Comparison of ENCODE assay signal across 20 cellular contexts in the genomic region with DNA sequence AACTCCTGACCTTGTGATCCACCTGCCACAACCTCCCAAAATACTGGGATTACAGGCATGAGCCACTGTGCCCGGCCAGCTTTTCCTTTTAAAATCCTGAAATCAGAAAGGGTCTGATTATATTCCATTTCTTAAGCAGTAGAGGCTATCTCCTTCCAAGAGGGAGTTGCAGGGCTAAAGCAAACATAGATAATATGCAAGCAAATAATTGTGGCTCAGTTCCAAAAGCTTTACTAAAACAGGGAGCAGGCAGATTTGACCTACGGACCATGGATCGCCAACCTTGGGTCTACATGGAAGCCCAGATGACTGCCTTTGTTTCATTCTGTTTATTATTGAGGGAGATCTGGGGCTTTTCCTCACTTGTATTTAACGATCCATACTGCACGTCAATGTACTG. TPM values are rescaled to one million over a fixed set of nuclear protein-coding genes. Genes with fewer than 3 reads are reported as not detected.
DNase-seq lines count a peak whose midpoint lies in the region; TF ChIP-seq lines count a peak whose summit lies in the region.
"Had no signal": no experiment of that assay in that cellular context is flagged by ENCODE, and none has a peak within 500 bp of the region (broad histone marks: within the 10 kb centered on the region; RNA-seq: fewer than 3 reads in every experiment).

No MANE protein-coding gene starts in this region.

- TF ChIP-seq POLR2A in ovary (IDR thresholded peaks at IDR 0.05) = no peak

- H3K4me1 Mint-ChIP-seq in progenitor cell of endocrine pancreas (ENCODE audit: low read depth) = peaks cover 11% of the 10 kb centered on the region
- H3K4me1 Mint-ChIP-seq: CD14-positive monocyte; CD8-positive, alpha-beta memory T cell; GM23338 had no signal

- no peak for TF ChIP-seq CTCF in VCaP (conservative IDR thresholded peaks at IDR 0.05)
- TF ChIP-seq CTCF in progenitor cell of endocrine pancreas (IDR thresholded peaks at IDR 0.05; ENCODE audit: unreplicated experiment) = no peak
- no peak for TF ChIP-seq CTCF in ovary (IDR thresholded peaks at IDR 0.05)

- no peak overlapping the region for H3K4me3 ChIP-seq in ovary
- H3K4me3 ChIP-seq: A549; BLaER1 treated with 17β-estradiol and CSF1 and Interleukin-3, amounts not matched to agents 10 nM and 100 nM; GM23338 had no signal

- WGBS in ovary, 3 donors = 33 to 53% (median 46%) methylated on average over 5 of the region's 5 CpGs

- H3K27ac Mint-ChIP-seq in progenitor cell of endocrine pancreas = peak overlapping the region; percentile 62
- H3K27ac Mint-ChIP-seq: CD14-positive monocyte; CD4-positive, alpha-beta T cell; CD8-positive, alpha-beta memory T cell; GM23338; H9 had no signal

- TF ChIP-seq EP300 in ovary (IDR thresholded peaks at IDR 0.05) = no peak

- no peak overlapping the region for H3K4me3 Mint-ChIP-seq in progenitor cell of endocrine pancreas (ENCODE audit: low read depth)
- H3K4me3 Mint-ChIP-seq: CD14-positive monocyte; CD4-positive, alpha-beta T cell; CD8-positive, alpha-beta memory T cell; GM23338; H9 had no signal

- peaks cover 2% of the 10 kb centered on the region for H3K36me3 Mint-ChIP-seq in progenitor cell of endocrine pancreas (ENCODE audit: insufficient read depth)
- H3K36me3 Mint-ChIP-seq: CD14-positive monocyte; CD8-positive, alpha-beta memory T cell had no signal

- peaks cover 18% of the 10 kb centered on the region for H3K27me3 Mint-ChIP-seq in progenitor cell of endocrine pancreas

- peak; percentile 50 for DNase-seq in NCI-H748 (lab: John Stamatoyannopoulos, UW; ENCODE audit: unreplicated experiment)
- DNase-seq in NCI-H748 treated with DMSO at 0.1 percent for 48 hours (lab: John Stamatoyannopoulos, UW) = no peak
- DNase-seq in progenitor cell of endocrine pancreas (ENCODE audit: low spot score, unreplicated experiment) = no peak
- no peak for DNase-seq in DMS 273 (lab: John Stamatoyannopoulos, UW; ENCODE audit: unreplicated experiment)
- DNase-seq in ovary = no peak
- DNase-seq: 8988T; ACHN; AML-193; BE2C; Calu3; CD4-positive, alpha-beta T cell; CD8-positive, alpha-beta memory T cell; DMS153; DND-41; H9 had no signal

- no peaks in the 10 kb centered on the region for H3K4me1 ChIP-seq in ovary (ENCODE audit: insufficient read depth)
- H3K4me1 ChIP-seq: A549, BE2C had no signal

- no peaks in the 10 kb centered on the region for H3K36me3 ChIP-seq in ovary
- H3K36me3 ChIP-seq: BE2C; BLaER1 treated with 17β-estradiol and CSF1 and Interleukin-3, amounts not matched to agents 10 nM and 100 nM had no signal

- H3K27ac ChIP-seq in VCaP (peak overlapping the region; percentile 35; the same call in 1 of the 2 replicates), ovary (no peak overlapping the region)
- H3K27ac ChIP-seq: A549; BLaER1 treated with 17β-estradiol and CSF1 and Interleukin-3, amounts not matched to agents 10 nM and 100 nM had no signal

- H3K9me3 ChIP-seq in ovary = no peaks in the 10 kb centered on the region
- H3K9me3 ChIP-seq: A549; BE2C; BLaER1 treated with 17β-estradiol and CSF1 and Interleukin-3, amounts not matched to agents 10 nM and 100 nM had no signal

- no peaks in the 10 kb centered on the region for H3K27me3 ChIP-seq in ovary
- H3K27me3 ChIP-seq: BE2C; BLaER1 treated with 17β-estradiol and CSF1 and Interleukin-3, amounts not matched to agents 10 nM and 100 nM had no signal

- intact Hi-C loops in ovary (cut with DNase I) = no loop called here

- H3K9me3 Mint-ChIP-seq in progenitor cell of endocrine pancreas (ENCODE audit: low read depth) = peaks cover 3% of the 10 kb centered on the region
- H3K9me3 Mint-ChIP-seq: CD4-positive, alpha-beta T cell; CD8-positive, alpha-beta memory T cell; GM23338 had no signal

RNA-seq across cellular contexts. Expression of gene CLEC3A, which starts 38.4 kb away (rescaled TPM):
- total RNA-seq in progenitor cell of endocrine pancreas (not detected in 2 replicates), ovary (not detected)
- not detected for polyA plus RNA-seq in ovary
- total RNA-seq: Calu3; CD4-positive, alpha-beta T cell; CD8-positive, alpha-beta memory T cell; GM23338; H9 had no signal
- polyA plus RNA-seq: A549; CD14-positive monocyte; CD8-positive, alpha-beta memory T cell; GM23338 had no signal

RNA-seq across cellular contexts. Expression of gene WWOX, which starts 38.7 kb away (rescaled TPM):
- total RNA-seq in progenitor cell of endocrine pancreas (43.2 and 48.7 TPM in 2 replicates), ovary (10 to 100 TPM; 20.7 to 40.5 (median 25.2) TPM)
- polyA plus RNA-seq in ovary = 10 to 100 TPM; 11.0 to 30.3 TPM
